In genomic region chr17:56798916-56799315, GRCh38 we compare ENCODE assay signal across 15 cellular contexts. TPM values are rescaled to one million over a fixed set of nuclear protein-coding genes. Genes with fewer than 3 reads are reported as not detected.
DNase-seq lines count a peak whose midpoint lies in the region; ATAC-seq and TF ChIP-seq lines count a peak whose summit lies in the region.
"Had no signal": no experiment of that assay in that cellular context is flagged by ENCODE, and none has a peak within 500 bp of the region (broad histone marks: within the 10 kb centered on the region; RNA-seq: fewer than 3 reads in every experiment).

No MANE protein-coding gene starts in this region.

- no peak overlapping the region for H3K4me3 Mint-ChIP-seq in osteocyte (ENCODE audit: unreplicated experiment)
- no peak overlapping the region for H3K4me3 Mint-ChIP-seq in activated T-cell treated with anti-CD3 and anti-CD28 coated beads, Interleukin-2, amount 50 U/mL, for 72 hours
- H3K4me3 Mint-ChIP-seq: dendritic cell treated with granulocyte-macrophage colony-stimulating factor and Interleukin-4, amounts not matched to agents 40 ng/mL and 50 ng/mL, for 4 days had no signal

- no peak overlapping the region for H3K9ac ChIP-seq in iPS-20b (ENCODE audit: low read depth, low read length)

- no peak for TF ChIP-seq POLR2A in upper lobe of left lung (IDR thresholded peaks at IDR 0.05)

- TF ChIP-seq EP300 in upper lobe of left lung (IDR thresholded peaks at IDR 0.05) = no peak

- ATAC-seq in upper lobe of left lung (ENCODE audit: low FRiP score in 2 of 2) = no peak
- ATAC-seq in activated T-cell treated with anti-CD3 and anti-CD28 coated beads, Interleukin-2, amount 50 U/mL, for 72 hours (replicated peaks in 1 of 2) = no peak
- ATAC-seq: sciatic nerve had no signal

- H3K9me3 ChIP-seq in iPS-20b (ENCODE audit: insufficient read depth, low read depth, low read length) (peaks cover 3% of the 10 kb centered on the region; the same call in 1 of the 2 replicates), upper lobe of left lung (no peaks in the 10 kb centered on the region)
- H3K9me3 ChIP-seq: adrenal gland had no signal

- H3K27ac Mint-ChIP-seq in osteocyte (ENCODE audit: unreplicated experiment) = no peak overlapping the region
- H3K27ac Mint-ChIP-seq in activated T-cell treated with anti-CD3 and anti-CD28 coated beads, Interleukin-2, amount 50 U/mL, for 72 hours = no peak overlapping the region
- H3K27ac Mint-ChIP-seq: dendritic cell treated with granulocyte-macrophage colony-stimulating factor and Interleukin-4, amounts not matched to agents 40 ng/mL and 50 ng/mL, for 4 days had no signal

- H3K36me3 ChIP-seq in iPS-20b (ENCODE audit: insufficient read depth, low read depth, low read length) (no peaks in the 10 kb centered on the region), upper lobe of left lung (no peaks in the 10 kb centered on the region)
- H3K36me3 ChIP-seq: adrenal gland had no signal

- no peaks in the 10 kb centered on the region for H3K9me3 Mint-ChIP-seq in osteocyte (ENCODE audit: unreplicated experiment)
- H3K9me3 Mint-ChIP-seq in activated T-cell treated with anti-CD3 and anti-CD28 coated beads, Interleukin-2, amount 50 U/mL, for 72 hours = no peaks in the 10 kb centered on the region
- H3K9me3 Mint-ChIP-seq: dendritic cell treated with granulocyte-macrophage colony-stimulating factor and Interleukin-4, amounts not matched to agents 40 ng/mL and 50 ng/mL, for 4 days had no signal

- H3K27me3 Mint-ChIP-seq in osteocyte (ENCODE audit: unreplicated experiment) = peaks cover 8% of the 10 kb centered on the region
- H3K27me3 Mint-ChIP-seq in activated T-cell treated with anti-CD3 and anti-CD28 coated beads, Interleukin-2, amount 50 U/mL, for 72 hours (ENCODE audit: low read depth) = no peaks in the 10 kb centered on the region

- H3K4me1 ChIP-seq in iPS-20b (ENCODE audit: insufficient read depth, low read length) (peaks cover 3% of the 10 kb centered on the region; the same call in 1 of the 2 replicates), upper lobe of left lung (peaks cover 0 to 8% (median 0%) of the 10 kb centered on the region in 4 donors)
- H3K4me1 ChIP-seq: adrenal gland had no signal

- 59% methylated on average over 4 of the region's 4 CpGs for whole genome bisulfite sequencing in upper lobe of left lung, 2 donors

- TF ChIP-seq CTCF in upper lobe of left lung (IDR thresholded peaks at IDR 0.05) (no peak), osteocyte (IDR thresholded peaks at IDR 0.05) (no peak)

- H3K27ac ChIP-seq in iPS-20b (ENCODE audit: low read length) (no peak overlapping the region), upper lobe of left lung (no peak overlapping the region)
- H3K27ac ChIP-seq: adrenal gland had no signal

- H3K27me3 ChIP-seq in iPS-20b (ENCODE audit: insufficient read depth, low read length) (no peaks in the 10 kb centered on the region), upper lobe of left lung (no peaks in the 10 kb centered on the region)
- H3K27me3 ChIP-seq: adrenal gland had no signal

- H3K4me3 ChIP-seq in iPS-20b (ENCODE audit: low read length) (peak overlapping the region; percentile 41; the same call in 1 of the 2 replicates), upper lobe of left lung (no peak overlapping the region)
- H3K4me3 ChIP-seq: adrenal gland had no signal

- peak; percentile 81 for DNase-seq in DMS 273 (lab: John Stamatoyannopoulos, UW; ENCODE audit: unreplicated experiment)
- DNase-seq in M059J (ENCODE audit: low read depth) = peak; percentile 36
- DNase-seq in SIG-M5 treated with dmso at 0.1 percent for 504 hours (lab: John Stamatoyannopoulos, UW; ENCODE audit: unreplicated experiment) = peak; percentile 56
- no peak for DNase-seq in upper lobe of left lung
- DNase-seq in DMS153 treated with DMSO at 0.1 percent for 48 hours (lab: John Stamatoyannopoulos, UW; ENCODE audit: unreplicated experiment) = no peak
- DNase-seq in osteocyte (ENCODE audit: extremely low spot score, unreplicated experiment) = no peak
- DNase-seq in activated T-cell treated with anti-CD3 and anti-CD28 coated beads, Interleukin-2, amount 50 U/mL, for 72 hours = no peak
- DNase-seq: activated CD4-positive, CD25-positive, alpha-beta regulatory T cell treated with anti-CD3 and anti-CD28 coated beads, Interleukin-2, amount 50 U/mL, for 72 hours; adrenal gland; AML-193; GDM1; NCI-H524 treated with DMSO at 0.1 percent for 48 hours had no signal

- H3K4me1 Mint-ChIP-seq in osteocyte (ENCODE audit: unreplicated experiment) = no peaks in the 10 kb centered on the region
- H3K4me1 Mint-ChIP-seq in activated T-cell treated with anti-CD3 and anti-CD28 coated beads, Interleukin-2, amount 50 U/mL, for 72 hours (ENCODE audit: low read depth) = no peaks in the 10 kb centered on the region

- no peaks in the 10 kb centered on the region for H3K36me3 Mint-ChIP-seq in osteocyte (ENCODE audit: unreplicated experiment)
- no peaks in the 10 kb centered on the region for H3K36me3 Mint-ChIP-seq in activated T-cell treated with anti-CD3 and anti-CD28 coated beads, Interleukin-2, amount 50 U/mL, for 72 hours (ENCODE audit: insufficient read depth in 2 of 2)

RNA-seq across cellular contexts. Expression of gene C17orf67, which starts 34.8 kb away (rescaled TPM):
- 0.32 TPM in 1 of 2 replicates, not detected in the other for total RNA-seq in M059J (2014; rRNA removed; shearing (Covaris generic))
- 1 to 10 TPM in 4 of 6 donors, under 1 TPM in 2; 0.76 to 4.2 (median 1.6) TPM for total RNA-seq in upper lobe of left lung
- 1.6 and 2.4 TPM in 2 replicates for total RNA-seq in osteocyte
- total RNA-seq in activated T-cell treated with anti-CD3 and anti-CD28 coated beads, Interleukin-2, amount 50 U/mL, for 72 hours = 1 to 10 TPM; 4.0 to 4.5 TPM

RNA-seq across cellular contexts. Expression of gene DGKE, which starts 35.0 kb away (rescaled TPM):
- total RNA-seq in M059J (2014; rRNA removed; shearing (Covaris generic)) = 0.25 and 0.81 TPM in 2 replicates
- 10 to 100 TPM in 3 of 6 donors, 1 to 10 TPM in 3; 4.3 to 23.8 (median 9.2) TPM for total RNA-seq in upper lobe of left lung
- total RNA-seq in osteocyte = 6.6 and 7.1 TPM in 2 replicates
- total RNA-seq in activated T-cell treated with anti-CD3 and anti-CD28 coated beads, Interleukin-2, amount 50 U/mL, for 72 hours = 10 to 100 TPM; 25.0 to 34.6 TPM

Comparison
In these comparisons a context has a peak if more than half of its experiments do, and no peak if none do; other contexts are left out.
1. DNase-seq: peak in DMS 273 (single experiment), M059J (single experiment) and SIG-M5 treated with dmso at 0.1 percent for 504 hours (single experiment); none in upper lobe of left lung (0 of 2), DMS153 treated with DMSO at 0.1 percent for 48 hours (single experiment), osteocyte (single experiment) and activated T-cell treated with anti-CD3 and anti-CD28 coated beads, Interleukin-2, amount 50 U/mL, for 72 hours (0 of 2).